ENCODE assay signal across 18 cellular contexts in genomic region chrX:129831486-129831885, GRCh38. TPM values are rescaled to one million over a fixed set of nuclear protein-coding genes. Genes with fewer than 3 reads are reported as not detected.
A peak's percentile ranks its signal among the peaks of the same experiment; 100 is the strongest.
DNase-seq lines count a peak whose midpoint lies in the region; ATAC-seq and TF ChIP-seq lines count a peak whose summit lies in the region.
"Had no signal": no experiment of that assay in that cellular context is flagged by ENCODE, and none has a peak within 500 bp of the region (broad histone marks: within the 10 kb centered on the region; RNA-seq: fewer than 3 reads in every experiment).

No MANE protein-coding gene starts in this region.

- no peaks in the 10 kb centered on the region for H3K27me3 ChIP-seq in heart left ventricle
- H3K27me3 ChIP-seq: stomach had no signal

- H3K4me3 Mint-ChIP-seq in activated naive CD8-positive, alpha-beta T cell treated with anti-CD3 and anti-CD28 coated beads, Interleukin-2, amount 50 U/mL, for 24 hours: no peak overlapping the region
- H3K4me3 Mint-ChIP-seq: CD8-positive, alpha-beta T cell; dendritic cell treated with granulocyte-macrophage colony-stimulating factor and Interleukin-4, amounts not matched to agents 40 ng/mL and 50 ng/mL, for 4 days; HFFc6 had no signal

- no peaks in the 10 kb centered on the region for H3K9me3 Mint-ChIP-seq in activated naive CD8-positive, alpha-beta T cell treated with anti-CD3 and anti-CD28 coated beads, Interleukin-2, amount 50 U/mL, for 24 hours
- H3K9me3 Mint-ChIP-seq: CD8-positive, alpha-beta T cell; dendritic cell treated with granulocyte-macrophage colony-stimulating factor and Interleukin-4, amounts not matched to agents 40 ng/mL and 50 ng/mL, for 4 days; HFFc6 had no signal

- WGBS in heart left ventricle, 4 donors: 50 to 63% (median 60%) methylated on average over 6 of the region's 6 CpGs

- no peak overlapping the region for H3K4me3 ChIP-seq in heart left ventricle
- H3K4me3 ChIP-seq: stomach had no signal

- DNase-seq in NCI-H1092 treated with DMSO at 0.1 percent for 48 hours (lab: John Stamatoyannopoulos, UW) (peak; percentile 41), NCI-H1092 (lab: John Stamatoyannopoulos, UW) (no peak), NCI-H69 (lab: John Stamatoyannopoulos, UW) (peak; percentile 27), heart left ventricle (peak in 4 of 5 donors; percentile 20 to 54 (median 30)), sciatic nerve (ENCODE audit: low spot score) (no peak)
- no peak for DNase-seq in activated naive CD8-positive, alpha-beta T cell treated with anti-CD3 and anti-CD28 coated beads, Interleukin-2, amount 50 U/mL, for 24 hours
- DNase-seq: CD8-positive, alpha-beta T cell; HFFc6; KG1; stimulated activated CD4-positive, alpha-beta T cell treated with anti-CD3 and anti-CD28 coated beads, Interleukin-12 subunit alpha, Interleukin-12 subunit beta, amount 100 ng/mL, for 4 hours; stomach had no signal

- no peaks in the 10 kb centered on the region for H3K9me3 ChIP-seq in heart left ventricle
- H3K9me3 ChIP-seq: stomach had no signal

- intact Hi-C loops in heart left ventricle (cut with DNase I) (no loop called here), sciatic nerve (cut with DNase I) (no loop called here)

- H3K27me3 Mint-ChIP-seq in activated naive CD8-positive, alpha-beta T cell treated with anti-CD3 and anti-CD28 coated beads, Interleukin-2, amount 50 U/mL, for 24 hours: no peaks in the 10 kb centered on the region
- H3K27me3 Mint-ChIP-seq: dendritic cell treated with granulocyte-macrophage colony-stimulating factor and Interleukin-4, amounts not matched to agents 40 ng/mL and 50 ng/mL, for 4 days had no signal

- no peak for TF ChIP-seq POLR2A in heart left ventricle (IDR thresholded peaks at IDR 0.05)

- no peak for TF ChIP-seq CTCF in heart left ventricle (IDR thresholded peaks at IDR 0.05)

- H3K27ac ChIP-seq in heart left ventricle: peak overlapping the region in 3 of 12 donors; percentile 5 to 18 (median 13)
- H3K27ac ChIP-seq: 22Rv1, HL-60, stomach had no signal

- H3K27ac Mint-ChIP-seq in activated naive CD8-positive, alpha-beta T cell treated with anti-CD3 and anti-CD28 coated beads, Interleukin-2, amount 50 U/mL, for 24 hours: no peak overlapping the region
- H3K27ac Mint-ChIP-seq: CD8-positive, alpha-beta T cell; dendritic cell treated with granulocyte-macrophage colony-stimulating factor and Interleukin-4, amounts not matched to agents 40 ng/mL and 50 ng/mL, for 4 days; HFFc6 had no signal

- peaks cover 0 to 12% (median 2%) of the 10 kb centered on the region in 9 donors for H3K36me3 ChIP-seq in heart left ventricle

- H3K4me1 ChIP-seq in heart left ventricle: peaks cover 0 to 7% (median 0%) of the 10 kb centered on the region in 12 donors
- H3K4me1 ChIP-seq: stomach had no signal

- H3K36me3 Mint-ChIP-seq in activated naive CD8-positive, alpha-beta T cell treated with anti-CD3 and anti-CD28 coated beads, Interleukin-2, amount 50 U/mL, for 24 hours (ENCODE audit: low read depth): peaks cover 4% of the 10 kb centered on the region

- H3K4me1 Mint-ChIP-seq in activated naive CD8-positive, alpha-beta T cell treated with anti-CD3 and anti-CD28 coated beads, Interleukin-2, amount 50 U/mL, for 24 hours: no peaks in the 10 kb centered on the region

- peak in 3 of 4 donors; percentile 55 to 71 (median 61) for ATAC-seq in heart left ventricle
- ATAC-seq in sciatic nerve: peak; percentile 92
- ATAC-seq in HG02588 (IDR thresholded peaks at IDR 0.05; ENCODE audit: unreplicated experiment): no peak
- ATAC-seq in HG03135 (IDR thresholded peaks at IDR 0.05; ENCODE audit: unreplicated experiment): no peak
- ATAC-seq in activated naive CD8-positive, alpha-beta T cell treated with anti-CD3 and anti-CD28 coated beads, Interleukin-2, amount 50 U/mL, for 24 hours: no peak
- ATAC-seq: CD8-positive, alpha-beta T cell; Panc1 had no signal

RNA-seq across cellular contexts. Expression of gene ZDHHC9, which starts 12.2 kb away (rescaled TPM):
- total RNA-seq in heart left ventricle (10 to 100 TPM in 7 of 9 donors, 1 to 10 TPM in 2; 8.1 to 39.0 (median 13.2) TPM), sciatic nerve (30.4 TPM)
- polyA plus RNA-seq in heart left ventricle: 10 to 100 TPM in 1 of 2 donors, 1 to 10 TPM in 1; 3.5 to 30.8 TPM

RNA-seq across cellular contexts. Expression of gene SASH3, which starts 51.7 kb away (rescaled TPM):
- total RNA-seq in heart left ventricle (10 to 100 TPM in 1 of 9 donors, 1 to 10 TPM in 6, under 1 TPM in 2; 0.74 to 27.8 (median 1.6) TPM), sciatic nerve (8.6 TPM)
- polyA plus RNA-seq in heart left ventricle: 1 to 10 TPM in 1 of 2 donors, under 1 TPM in 1; 0.61 to 2.4 TPM
- total RNA-seq: astrocyte, HFFc6 had no signal

Comparison
In these comparisons a context has a peak if more than half of its experiments do, and no peak if none do; other contexts are left out.
1. DNase-seq: peak in NCI-H1092 treated with DMSO at 0.1 percent for 48 hours (single experiment), NCI-H69 (single experiment) and heart left ventricle (4 of 5); none in NCI-H1092 (single experiment), sciatic nerve (single experiment) and activated naive CD8-positive, alpha-beta T cell treated with anti-CD3 and anti-CD28 coated beads, Interleukin-2, amount 50 U/mL, for 24 hours (single experiment).
2. ATAC-seq: peak in heart left ventricle (3 of 4) and sciatic nerve (single experiment); none in HG02588 (single experiment), HG03135 (single experiment) and activated naive CD8-positive, alpha-beta T cell treated with anti-CD3 and anti-CD28 coated beads, Interleukin-2, amount 50 U/mL, for 24 hours (single experiment).